8 cellular contexts compared by ENCODE assay signal in genomic region chr2:127479219-127479825, GRCh38. TPM values are rescaled to one million over a fixed set of nuclear protein-coding genes. Genes with fewer than 3 reads are reported as not detected.
A peak's percentile ranks its signal among the peaks of the same experiment; 100 is the strongest.
DNase-seq lines count a peak whose midpoint lies in the region; ATAC-seq and TF ChIP-seq lines count a peak whose summit lies in the region.

No MANE protein-coding gene starts in this region.

- H3K23ac ChIP-seq in mesendoderm (ENCODE audit: low read length): no peak overlapping the region

- peaks cover 37% of the 10 kb centered on the region for H3K36me3 Mint-ChIP-seq in activated CD4-positive, alpha-beta memory T cell treated with anti-CD3 and anti-CD28 coated beads, Interleukin-2, amount 10 ng/mL, durations not matched to agents 7 days and 5 days (ENCODE audit: low read depth)

- no peak overlapping the region for H2BK120ac ChIP-seq in mesendoderm (ENCODE audit: low read depth, low read length)

- no peak overlapping the region for H2BK15ac ChIP-seq in mesendoderm (replicated peaks; ENCODE audit: low read depth)

- H3K9me3 Mint-ChIP-seq in activated CD4-positive, alpha-beta memory T cell treated with anti-CD3 and anti-CD28 coated beads, Interleukin-2, amount 10 ng/mL, durations not matched to agents 7 days and 5 days: peaks cover 8% of the 10 kb centered on the region

- H3K4me1 Mint-ChIP-seq in activated CD4-positive, alpha-beta memory T cell treated with anti-CD3 and anti-CD28 coated beads, Interleukin-2, amount 10 ng/mL, durations not matched to agents 7 days and 5 days: no peaks in the 10 kb centered on the region

- H3K18ac ChIP-seq in mesendoderm (ENCODE audit: low read length): no peak overlapping the region

- no peak overlapping the region for H3K4me3 Mint-ChIP-seq in activated CD4-positive, alpha-beta memory T cell treated with anti-CD3 and anti-CD28 coated beads, Interleukin-2, amount 10 ng/mL, durations not matched to agents 7 days and 5 days

- no peak overlapping the region for H2AK5ac ChIP-seq in mesendoderm (ENCODE audit: low read length)

- H3K27me3 ChIP-seq in dorsolateral prefrontal cortex (no peaks in the 10 kb centered on the region), mesendoderm (ENCODE audit: insufficient read depth, low read length, poor library complexity) (no peaks in the 10 kb centered on the region)

- no peak overlapping the region for H2BK5ac ChIP-seq in mesendoderm (ENCODE audit: low read length)

- no peak overlapping the region for H3K4me3 ChIP-seq in Jurkat, Clone E6-1 (ENCODE audit: low read length)
- H3K4me3 ChIP-seq in dorsolateral prefrontal cortex (no peak overlapping the region), mesendoderm (ENCODE audit: low read length) (no peak overlapping the region)

- no peaks in the 10 kb centered on the region for H3K79me1 ChIP-seq in mesendoderm (ENCODE audit: low read length)

- no peak overlapping the region for H3K4ac ChIP-seq in mesendoderm (ENCODE audit: low read depth, low read length)

- intact Hi-C loops in dorsolateral prefrontal cortex (cut with DNase I): loop anchor here (1.0 to 10.0 kb wide), 2 partner anchors 154 to 155 kb away; no protein-coding TSS in a partner anchor

- H3K27ac ChIP-seq in dorsolateral prefrontal cortex (peak overlapping the region in 1 of 59 donors; percentile 32), mesendoderm (ENCODE audit: low read depth, low read length) (no peak overlapping the region)

- POLR2A ChIA-PET in activated CD4-positive, alpha-beta memory T cell treated with anti-CD3 and anti-CD28 coated beads, Interleukin-2, amount 10 ng/mL, durations not matched to agents 7 days and 5 days (lab: Charles Lee): interaction anchor here (0.8 to 1.2 kb wide), 3 partner anchors 43 to 186 kb away, joined by 3 to 5 read pairs (median 3); partner anchors contain the start of genes ERCC3 and IWS1

- H3K4me1 ChIP-seq in mesendoderm (ENCODE audit: control insufficient read depth, low read depth, low read length): no peaks in the 10 kb centered on the region

- ATAC-seq in HG03108 (IDR thresholded peaks at IDR 0.05; ENCODE audit: unreplicated experiment): no peak

- peaks cover 7% of the 10 kb centered on the region for H3K36me3 ChIP-seq in mesendoderm (ENCODE audit: control insufficient read depth, insufficient read depth, low read length)

- H4K5ac ChIP-seq in mesendoderm (ENCODE audit: low read length): no peak overlapping the region

- no peak overlapping the region for H3K9ac ChIP-seq in mesendoderm (ENCODE audit: low read length)

- H3K27me3 Mint-ChIP-seq in activated CD4-positive, alpha-beta memory T cell treated with anti-CD3 and anti-CD28 coated beads, Interleukin-2, amount 10 ng/mL, durations not matched to agents 7 days and 5 days: no peaks in the 10 kb centered on the region

- H3K56ac ChIP-seq in mesendoderm (ENCODE audit: low read length): no peak overlapping the region

- H3K27ac Mint-ChIP-seq in activated CD4-positive, alpha-beta memory T cell treated with anti-CD3 and anti-CD28 coated beads, Interleukin-2, amount 10 ng/mL, durations not matched to agents 7 days and 5 days: no peak overlapping the region

- no peaks in the 10 kb centered on the region for H3K79me2 ChIP-seq in mesendoderm (ENCODE audit: control insufficient read depth, insufficient read depth, low read length)

- H4K8ac ChIP-seq in mesendoderm (ENCODE audit: low read depth, low read length): no peak overlapping the region

- peak; percentile 34 to 89 (median 68) for TF ChIP-seq CTCF in dorsolateral prefrontal cortex (IDR thresholded peaks at IDR 0.05 in 54 of 56, conservative IDR thresholded peaks at IDR 0.05 in 2 of 56; ENCODE audit: low read depth in 1 of 56, partially characterized antibody in 56 of 56)

- DNase-seq in GF-D8 (lab: John Stamatoyannopoulos, UW) (peak; percentile 24), OCI-M2 (lab: John Stamatoyannopoulos, UW; ENCODE audit: unreplicated experiment) (peak; percentile 29), dorsolateral prefrontal cortex (no peak), mesendoderm (peak; percentile 70)
- DNase-seq in Jurkat, Clone E6-1 (ENCODE audit: low read depth, low spot score): peak; percentile 69
- no peak for DNase-seq in activated CD8-positive, alpha-beta memory T cell treated with anti-CD3 and anti-CD28 coated beads, Interleukin-2, amount 50 U/mL, for 48 hours
- DNase-seq in activated CD4-positive, alpha-beta memory T cell treated with anti-CD3 and anti-CD28 coated beads, Interleukin-2, amount 10 ng/mL, durations not matched to agents 7 days and 5 days: no peak

- H3K4me2 ChIP-seq in mesendoderm (ENCODE audit: low read length): no peak overlapping the region

- WGBS in mesendoderm (ENCODE audit: extremely low coverage, insufficient coverage, low lambda C conversion rate): no CpG with 5 or more reads among the region's 5 CpGs

- CTCF ChIA-PET in activated CD4-positive, alpha-beta memory T cell treated with anti-CD3 and anti-CD28 coated beads, Interleukin-2, amount 10 ng/mL, durations not matched to agents 7 days and 5 days (lab: Charles Lee): interaction anchor here (0.6 to 2.9 kb wide), 34 partner anchors 8 to 411 kb away, joined by 3 to 21 read pairs (median 4); partner anchors contain the start of genes ERCC3 and PROC

RNA-seq across cellular contexts. Expression of gene IWS1, which starts 47.0 kb away (rescaled TPM):
- polyA plus RNA-seq in Jurkat, Clone E6-1 (2012; ENCODE audit: insufficient read depth, insufficient read length): 87.4 TPM
- 10 to 100 TPM; 25.8 to 64.1 (median 37.6) TPM for total RNA-seq in dorsolateral prefrontal cortex
- 56.1 TPM for polyA plus RNA-seq in mesendoderm (2013, experiment 1 of 2)
- polyA plus RNA-seq in mesendoderm (2013, experiment 2 of 2): 56.7 TPM
- total RNA-seq in activated CD4-positive, alpha-beta memory T cell treated with anti-CD3 and anti-CD28 coated beads, Interleukin-2, amount 10 ng/mL, durations not matched to agents 7 days and 5 days: 10 to 100 TPM; 40.8 to 43.3 TPM

RNA-seq across cellular contexts. Expression of gene MYO7B, which starts 56.2 kb away (rescaled TPM):
- 738 TPM for polyA plus RNA-seq in Jurkat, Clone E6-1 (2012; ENCODE audit: insufficient read depth, insufficient read length)
- total RNA-seq in dorsolateral prefrontal cortex: 1 to 10 TPM in 28 of 120 experiments, under 1 TPM in 84, not detected in 8; 0.08 to 3.0 (median 0.52) TPM
- 0.01 TPM for polyA plus RNA-seq in mesendoderm (2013, experiment 1 of 2)
- polyA plus RNA-seq in mesendoderm (2013, experiment 2 of 2): 0.03 TPM
- total RNA-seq in activated CD4-positive, alpha-beta memory T cell treated with anti-CD3 and anti-CD28 coated beads, Interleukin-2, amount 10 ng/mL, durations not matched to agents 7 days and 5 days: under 1 TPM; 0.13 to 0.18 TPM

Comparison
In these comparisons a context has a peak if more than half of its experiments do, and no peak if none do; other contexts are left out.
1. DNase-seq: peak in GF-D8 (single experiment), Jurkat, Clone E6-1 (single experiment), OCI-M2 (single experiment) and mesendoderm (single experiment); none in dorsolateral prefrontal cortex (0 of 10), activated CD8-positive, alpha-beta memory T cell treated with anti-CD3 and anti-CD28 coated beads, Interleukin-2, amount 50 U/mL, for 48 hours (single experiment) and activated CD4-positive, alpha-beta memory T cell treated with anti-CD3 and anti-CD28 coated beads, Interleukin-2, amount 10 ng/mL, durations not matched to agents 7 days and 5 days (single experiment).